15 cellular contexts compared by ENCODE assay signal in genomic region chr6:158571826-158572652, GRCh38. TPM values are rescaled to one million over a fixed set of nuclear protein-coding genes. Genes with fewer than 3 reads are reported as not detected.
A peak's percentile ranks its signal among the peaks of the same experiment; 100 is the strongest.
DNase-seq lines count a peak whose midpoint lies in the region; ATAC-seq, FAIRE-seq and TF ChIP-seq lines count a peak whose summit lies in the region.
"Had no signal": no experiment of that assay in that cellular context is flagged by ENCODE, and none has a peak within 500 bp of the region (broad histone marks: within the 10 kb centered on the region; RNA-seq: fewer than 3 reads in every experiment).

No MANE protein-coding gene starts in this region.

- H3K4me1 ChIP-seq in HepG2 (ENCODE audit: insufficient read depth, low read length) = peaks cover 93% of the 10 kb centered on the region
- H3K4me1 ChIP-seq: thyroid gland had no signal

- peaks cover under 1% of the 10 kb centered on the region for H3K9me3 Mint-ChIP-seq in activated naive CD4-positive, alpha-beta T cell treated with anti-CD3 and anti-CD28 coated beads, Interleukin-2, amount 10 ng/mL, durations not matched to agents 7 days and 5 days
- no peaks in the 10 kb centered on the region for H3K9me3 Mint-ChIP-seq in activated naive CD4-positive, alpha-beta T cell treated with anti-CD3 and anti-CD28 coated beads for 36 hours
- H3K9me3 Mint-ChIP-seq in chondrocyte (ENCODE audit: low read depth) (no peaks in the 10 kb centered on the region), type B pancreatic cell (peaks cover 1% of the 10 kb centered on the region)

- CTCF ChIA-PET in activated naive CD4-positive, alpha-beta T cell treated with anti-CD3 and anti-CD28 coated beads, Interleukin-2, amount 10 ng/mL, durations not matched to agents 7 days and 5 days (lab: Charles Lee) = no interaction called here
- CTCF ChIA-PET in activated naive CD4-positive, alpha-beta T cell treated with anti-CD3 and anti-CD28 coated beads for 36 hours (lab: Charles Lee) = interaction anchor here (0.8 kb wide), 1 partner anchor 10 kb away, joined by 3 read pairs; no protein-coding TSS in a partner anchor
- CTCF ChIA-PET in HepG2 (lab: Yijun Ruan, JAX; ENCODE audit: low intra/inter-chr PET ratio, low total read pairs) = no interaction called here

- intact Hi-C loops in activated naive CD4-positive, alpha-beta T cell treated with anti-CD3 and anti-CD28 coated beads for 36 hours (cut with micrococcal nuclease) = no loop called here
- intact Hi-C loops in HepG2 (cut with micrococcal nuclease; ENCODE audit: unreplicated experiment) = loop anchor here (1.0 to 5.0 kb wide), 2 partner anchors 10 to 35 kb away; no protein-coding TSS in a partner anchor

- peaks cover 53% of the 10 kb centered on the region; the same call in 1 of the 2 replicates for H4K20me1 ChIP-seq in HepG2 (ENCODE audit: insufficient read depth, low read length)

- FAIRE-seq in HepG2 (lab: Jason Lieb, UNC) = peak; percentile 73
- FAIRE-seq: GM19239 had no signal

- peak overlapping the region; percentile 64 for H3K27ac Mint-ChIP-seq in activated naive CD4-positive, alpha-beta T cell treated with anti-CD3 and anti-CD28 coated beads, Interleukin-2, amount 10 ng/mL, durations not matched to agents 7 days and 5 days
- H3K27ac Mint-ChIP-seq in activated naive CD4-positive, alpha-beta T cell treated with anti-CD3 and anti-CD28 coated beads for 36 hours = no peak overlapping the region
- H3K27ac Mint-ChIP-seq in chondrocyte (ENCODE audit: unreplicated experiment) (no peak overlapping the region), type B pancreatic cell (peak overlapping the region; percentile 90)
- H3K27ac Mint-ChIP-seq: nephron had no signal

- H3K36me3 ChIP-seq in HepG2 (replicated peaks in 1 of 2; ENCODE audit: control insufficient read depth in 1 of 2, insufficient read depth in 2 of 2, low read length in 2 of 2) = peaks cover 15 to 45% of the 10 kb centered on the region in 2 experiments
- H3K36me3 ChIP-seq: thyroid gland had no signal

- ATAC-seq in HepG2 = peak; percentile 95

- peak overlapping the region; percentile 70 for H3K27ac ChIP-seq in HepG2 (ENCODE audit: extremely low read length, insufficient read depth, low read length)
- H3K27ac ChIP-seq: thyroid gland had no signal

- BruUV-seq in HepG2 (replicated peaks; lab: Mats Ljungman, UMichigan) = no TSS peak

- H2AFZ ChIP-seq in HepG2 (ENCODE audit: low read length) = no peak overlapping the region

- H3K4me1 Mint-ChIP-seq in activated naive CD4-positive, alpha-beta T cell treated with anti-CD3 and anti-CD28 coated beads, Interleukin-2, amount 10 ng/mL, durations not matched to agents 7 days and 5 days = peaks cover 65% of the 10 kb centered on the region
- peaks cover 41% of the 10 kb centered on the region for H3K4me1 Mint-ChIP-seq in activated naive CD4-positive, alpha-beta T cell treated with anti-CD3 and anti-CD28 coated beads for 36 hours (ENCODE audit: low read depth)
- H3K4me1 Mint-ChIP-seq in chondrocyte (ENCODE audit: low read depth) (peaks cover 31% of the 10 kb centered on the region), type B pancreatic cell (ENCODE audit: unreplicated experiment) (peaks cover 23% of the 10 kb centered on the region)

- H3K27me3 ChIP-seq in HepG2 (ENCODE audit: control insufficient read depth in 1 of 2, insufficient read depth in 2 of 2, low read length in 2 of 2) = no peaks in the 10 kb centered on the region
- H3K27me3 ChIP-seq: thyroid gland had no signal

- no peak for TF ChIP-seq CTCF in chondrocyte (IDR thresholded peaks at IDR 0.05)
- peak; percentile 45 for TF ChIP-seq CTCF in HepG2 (CRISPR knock-in tag; IDR thresholded peaks at IDR 0.05)
- TF ChIP-seq CTCF in type B pancreatic cell (conservative IDR thresholded peaks at IDR 0.05) = no peak

- peaks cover 87% of the 10 kb centered on the region for H3K79me2 ChIP-seq in HepG2 (ENCODE audit: insufficient read depth, low read length)

- H3K4me3 Mint-ChIP-seq in activated naive CD4-positive, alpha-beta T cell treated with anti-CD3 and anti-CD28 coated beads, Interleukin-2, amount 10 ng/mL, durations not matched to agents 7 days and 5 days = no peak overlapping the region
- no peak overlapping the region for H3K4me3 Mint-ChIP-seq in activated naive CD4-positive, alpha-beta T cell treated with anti-CD3 and anti-CD28 coated beads for 36 hours
- H3K4me3 Mint-ChIP-seq in chondrocyte (ENCODE audit: unreplicated experiment) (no peak overlapping the region), type B pancreatic cell (peak overlapping the region; percentile 41)
- H3K4me3 Mint-ChIP-seq: nephron had no signal

- H3K36me3 Mint-ChIP-seq in activated naive CD4-positive, alpha-beta T cell treated with anti-CD3 and anti-CD28 coated beads, Interleukin-2, amount 10 ng/mL, durations not matched to agents 7 days and 5 days = peaks cover 60% of the 10 kb centered on the region
- peaks cover 26% of the 10 kb centered on the region for H3K36me3 Mint-ChIP-seq in activated naive CD4-positive, alpha-beta T cell treated with anti-CD3 and anti-CD28 coated beads for 36 hours (ENCODE audit: low read depth)
- H3K36me3 Mint-ChIP-seq in chondrocyte (ENCODE audit: low read depth) (peaks cover 7% of the 10 kb centered on the region), type B pancreatic cell (peaks cover 14% of the 10 kb centered on the region)

- peak overlapping the region in 2 of 3 experiments; percentile 33 to 60; a peak in 4 of 6 replicates for H3K4me3 ChIP-seq in HepG2 (replicated peaks in 1 of 3; ENCODE audit: insufficient read depth in 1 of 3, low read depth in 2 of 3, low read length in 3 of 3)
- H3K4me3 ChIP-seq: thyroid gland had no signal

- no peaks in the 10 kb centered on the region for H3K9me3 ChIP-seq in HepG2 (ENCODE audit: low read length)
- H3K9me3 ChIP-seq: thyroid gland had no signal

- WGBS in HepG2 (ENCODE audit: low lambda C conversion rate) = 11% methylated on average over 26 of the region's 26 CpGs

- peak overlapping the region; percentile 67 for H3K4me2 ChIP-seq in HepG2 (ENCODE audit: low read depth, low read length)

- peak overlapping the region; percentile 51 for H3K9ac ChIP-seq in HepG2 (ENCODE audit: insufficient read depth, low read depth, low read length)

- H3K27me3 Mint-ChIP-seq in activated naive CD4-positive, alpha-beta T cell treated with anti-CD3 and anti-CD28 coated beads, Interleukin-2, amount 10 ng/mL, durations not matched to agents 7 days and 5 days = no peaks in the 10 kb centered on the region
- no peaks in the 10 kb centered on the region for H3K27me3 Mint-ChIP-seq in activated naive CD4-positive, alpha-beta T cell treated with anti-CD3 and anti-CD28 coated beads for 36 hours (ENCODE audit: low read depth)
- H3K27me3 Mint-ChIP-seq in chondrocyte (ENCODE audit: low read depth) (no peaks in the 10 kb centered on the region), type B pancreatic cell (no peaks in the 10 kb centered on the region)
- H3K27me3 Mint-ChIP-seq: IgD-negative memory B cell had no signal

- no peak for TF ChIP-seq POLR2A in HepG2 (IDR thresholded peaks at IDR 0.05; ENCODE audit: insufficient read depth in 1 of 2, low read depth in 2 of 2, low read length in 2 of 2)

- TF ChIP-seq EP300 in HepG2 (IDR thresholded peaks at IDR 0.05; ENCODE audit: low read depth in 2 of 2, low read length in 2 of 2) = peak in 1 of 2 experiments; percentile 61; a peak in 2 of 4 replicates
- peak; percentile 88 for TF ChIP-seq EP300 in HepG2 (CRISPR knock-in tag; IDR thresholded peaks at IDR 0.05; ENCODE audit: borderline replicate concordance)

- no peak for DNase-seq in activated naive CD4-positive, alpha-beta T cell treated with anti-CD3 and anti-CD28 coated beads, Interleukin-2, amount 10 ng/mL, durations not matched to agents 7 days and 5 days
- no peak for DNase-seq in activated naive CD4-positive, alpha-beta T cell treated with anti-CD3 and anti-CD28 coated beads for 36 hours
- DNase-seq in chondrocyte (ENCODE audit: low spot score) (peak; percentile 80), HepG2 (ENCODE audit: low spot score) (peak; percentile 94), type B pancreatic cell (ENCODE audit: extremely low spot score, unreplicated experiment) (no peak), NCI-H82 (lab: John Stamatoyannopoulos, UW) (no peak), NCI-H526 treated with DMSO at 0.1 percent for 48 hours (lab: John Stamatoyannopoulos, UW) (no peak), OCI-M2 (lab: John Stamatoyannopoulos, UW; ENCODE audit: unreplicated experiment) (no peak)
- DNase-seq: activated CD4-positive, alpha-beta T cell treated with anti-CD3 and anti-CD28 coated beads for 48 hours; NCI-H2171 treated with DMSO at 0.1 percent for 48 hours; stimulated activated CD4-positive, alpha-beta T cell treated with anti-CD3 and anti-CD28 coated beads, Interleukin-4, amount 100 ng/mL, for 1 hour; thyroid gland had no signal

- POLR2A ChIA-PET in HepG2 (lab: Yijun Ruan, JAX) = interaction anchor here (0.6 to 2.7 kb wide), 15 partner anchors 9 to 389 kb away, joined by 3 to 29 read pairs (median 4); partner anchors contain the start of genes DYNLT1 and TMEM181

- TF ChIP-seq RAD21 in HepG2 (CRISPR knock-in tag; IDR thresholded peaks at IDR 0.05) = peak; percentile 77

- in situ Hi-C loops in HepG2 (cut with HindIII; ENCODE audit: extremely low pct_ligation_motif_present, low pct_unique_long_range_greater_than_20kb) = no loop called here

RNA-seq across cellular contexts. Expression of gene TMEM181, which starts 12.1 kb away (rescaled TPM):
- total RNA-seq in activated naive CD4-positive, alpha-beta T cell treated with anti-CD3 and anti-CD28 coated beads for 36 hours = 1 to 10 TPM; 8.3 to 8.6 TPM
- 39.0 to 42.2 TPM (median 41.6 TPM) in 3 replicates for total RNA-seq in chondrocyte
- total RNA-seq in HepG2 (2016; rRNA removed; fragmentation: Illumina TruSeq; extraction: Trizol) = 42.1 and 59.1 TPM in 2 replicates
- total RNA-seq in HepG2 (2016; cell fraction: cytosol; rRNA removed; fragmentation: Illumina TruSeq; extraction: Trizol; ENCODE audit: low read depth) = 32.4 and 35.6 TPM in 2 replicates
- total RNA-seq in HepG2 (2016; cell fraction: insoluble cytoplasmic fraction; rRNA removed; fragmentation: Illumina TruSeq; extraction: Trizol) = 41.0 and 60.9 TPM in 2 replicates
- total RNA-seq in HepG2 (2016; cell fraction: membrane; rRNA removed; fragmentation: Illumina TruSeq; extraction: Trizol) = 29.2 and 32.9 TPM in 2 replicates
- 66.4 and 75.5 TPM in 2 replicates for total RNA-seq in HepG2 (2016; cell fraction: nucleus; rRNA removed; fragmentation: Illumina TruSeq; extraction: Trizol)
- 105 and 108 TPM in 2 replicates for polyA plus RNA-seq in HepG2 (2011; rRNA removed)
- polyA plus RNA-seq in HepG2 (2011; cell fraction: cytosol; rRNA removed) = 53.2 and 89.4 TPM in 2 replicates
- polyA plus RNA-seq in HepG2 (2011; cell fraction: nucleus; rRNA removed) = 65.7 and 85.9 TPM in 2 replicates
- 99.1 and 106 TPM in 2 replicates for polyA plus RNA-seq in HepG2 (2012)
- polyA plus RNA-seq in HepG2 (2016; cell fraction: cytosol; fragmentation: Illumina TruSeq; extraction: Trizol; ENCODE audit: low read depth) = 2.2 and 2.6 TPM in 2 replicates
- 31.8 and 32.9 TPM in 2 replicates for polyA plus RNA-seq in HepG2 (2016; cell fraction: insoluble cytoplasmic fraction; fragmentation: Illumina TruSeq; extraction: Trizol; ENCODE audit: low read depth)
- polyA plus RNA-seq in HepG2 (2016; cell fraction: membrane; fragmentation: Illumina TruSeq; extraction: Trizol; ENCODE audit: low read depth) = 8.5 and 9.3 TPM in 2 replicates
- 140 and 144 TPM in 2 replicates for polyA plus RNA-seq in HepG2 (2016; cell fraction: nucleus; fragmentation: Illumina TruSeq; extraction: Trizol; ENCODE audit: insufficient read depth, low read depth)
- 13.5 and 115 TPM in 2 replicates for polyA minus RNA-seq in HepG2 (2011; rRNA and poly(A)+ RNA removed; ENCODE audit: low replicate concordance)
- 82.7 and 108 TPM in 2 replicates for polyA minus RNA-seq in HepG2 (2011; cell fraction: cytosol; rRNA and poly(A)+ RNA removed)
- polyA minus RNA-seq in HepG2 (2011; cell fraction: nucleus; rRNA and poly(A)+ RNA removed) = 78.4 and 93.9 TPM in 2 replicates
- 26.3 and 26.5 TPM in 2 replicates for total RNA-seq in type B pancreatic cell (ENCODE audit: low replicate concordance)

Comparison
In these comparisons a context has a peak if more than half of its experiments do, and no peak if none do; other contexts are left out.
1. H3K27ac Mint-ChIP-seq: peak in activated naive CD4-positive, alpha-beta T cell treated with anti-CD3 and anti-CD28 coated beads, Interleukin-2, amount 10 ng/mL, durations not matched to agents 7 days and 5 days (single experiment) and type B pancreatic cell (single experiment); none in activated naive CD4-positive, alpha-beta T cell treated with anti-CD3 and anti-CD28 coated beads for 36 hours (single experiment) and chondrocyte (single experiment).
2. DNase-seq: peak in chondrocyte (single experiment) and HepG2 (single experiment); none in activated naive CD4-positive, alpha-beta T cell treated with anti-CD3 and anti-CD28 coated beads, Interleukin-2, amount 10 ng/mL, durations not matched to agents 7 days and 5 days (single experiment), activated naive CD4-positive, alpha-beta T cell treated with anti-CD3 and anti-CD28 coated beads for 36 hours (single experiment), type B pancreatic cell (single experiment), NCI-H82 (single experiment), NCI-H526 treated with DMSO at 0.1 percent for 48 hours (single experiment) and OCI-M2 (single experiment).